Comparison of ENCODE assay signal across 3 cellular contexts in genomic region chr9:98602839-98603238, GRCh38.
TF ChIP-seq lines count a peak whose summit lies in the region.

No MANE protein-coding gene starts in this region.

TF ChIP-seq in GM23338, 12 proteins besides CTCF, POLR2A, EP300 and RAD21 (continued from another document and continues in another):
- TF ChIP-seq REST (IDR thresholded peaks at IDR 0.05; ENCODE audit: unreplicated experiment) (no peak), ETS1 (IDR thresholded peaks at IDR 0.05) (no peak), POLR2AphosphoS5 (IDR thresholded peaks at IDR 0.05; ENCODE audit: low read depth) (no peak), CREB1 (CRISPR knock-in tag; IDR thresholded peaks at IDR 0.05; ENCODE audit: low read depth) (no peak)

TF ChIP-seq in K562, 482 proteins besides CTCF, POLR2A, EP300 and RAD21 (continued from another document):
- TF ChIP-seq ZFP36 (IDR thresholded peaks at IDR 0.05; ENCODE audit: low read depth, low read length, partially characterized antibody), result peak; percentile 54
- TF ChIP-seq ZNF133 (CRISPR knock-in tag; IDR thresholded peaks at IDR 0.05), result no peak
- TF ChIP-seq PRMT5 (CRISPR knock-in tag; IDR thresholded peaks at IDR 0.05), result no peak
- no peak for TF ChIP-seq ZNF324 (CRISPR knock-in tag; IDR thresholded peaks at IDR 0.05)
- no peak for TF ChIP-seq MCM7 (IDR thresholded peaks at IDR 0.05)
- TF ChIP-seq RBM25 (IDR thresholded peaks at IDR 0.05; ENCODE audit: low read depth, low read length, severe bottlenecking), result peak; percentile 23
- no peak for TF ChIP-seq MTA1 (IDR thresholded peaks at IDR 0.05; ENCODE audit: borderline replicate concordance)
- no peak for TF ChIP-seq E2F8 (IDR thresholded peaks at IDR 0.05; ENCODE audit: low read depth, partially characterized antibody)

TF ChIP-seq in endothelial cell of umbilical vein, 7 proteins besides CTCF, POLR2A, EP300 and RAD21:
- TF ChIP-seq MAX (IDR thresholded peaks at IDR 0.05; ENCODE audit: insufficient read depth, insufficient read length), result no peak
- no peak for TF ChIP-seq EZH2 (IDR thresholded peaks at IDR 0.05; ENCODE audit: borderline replicate concordance, low read depth, low read length, severe bottlenecking)
- TF ChIP-seq MYC (IDR thresholded peaks at IDR 0.05; ENCODE audit: low read depth, low read length), result no peak
- no peak for TF ChIP-seq JUN (IDR thresholded peaks at IDR 0.05; ENCODE audit: borderline replicate concordance, insufficient read depth, insufficient read length, low read depth)
- no peak for TF ChIP-seq FOS (IDR thresholded peaks at IDR 0.05; ENCODE audit: borderline replicate concordance, insufficient read depth, low read length)
- no peak for TF ChIP-seq GATA2 (IDR thresholded peaks at IDR 0.05; ENCODE audit: insufficient read depth, insufficient read length, low read depth, low read length)
- TF ChIP-seq POLR2AphosphoS5 (IDR thresholded peaks at IDR 0.05; ENCODE audit: insufficient read depth, low read depth, low read length), result no peak
